In the genomic region with DNA sequence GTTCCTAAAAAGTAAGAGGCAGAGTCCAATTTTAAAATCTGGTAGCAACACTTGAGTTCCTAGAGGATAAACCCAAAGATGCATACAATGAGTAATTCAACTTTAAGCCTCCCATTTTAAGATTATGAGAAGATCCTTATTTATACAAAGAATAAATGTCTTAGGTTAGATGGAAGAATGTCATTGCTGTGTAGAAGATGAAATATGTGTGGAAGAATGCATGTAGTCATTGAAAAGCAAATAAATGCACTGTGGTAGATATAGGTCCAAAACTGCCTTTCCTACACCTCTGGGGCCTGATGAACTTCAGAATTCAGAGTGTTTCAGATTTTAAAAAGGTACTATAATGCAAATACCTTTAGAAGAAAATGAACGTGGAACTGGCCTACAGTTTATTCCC, we compare ENCODE assay signal across 27 cellular contexts. TPM values are rescaled to one million over a fixed set of nuclear protein-coding genes. Genes with fewer than 3 reads are reported as not detected.
"Had no signal": no experiment of that assay in that cellular context is flagged by ENCODE, and none has a peak within 500 bp of the region (broad histone marks: within the 10 kb centered on the region; RNA-seq: fewer than 3 reads in every experiment).

No MANE protein-coding gene starts in this region.

- H3K36me3 ChIP-seq: heart left ventricle, neutrophil, right lobe of liver, spleen, tibial nerve, upper lobe of right lung, vagina had no signal

- H3K4me1 ChIP-seq: heart left ventricle, psoas muscle, right lobe of liver, testis, tibial nerve, upper lobe of right lung, vagina had no signal

- H3K4me3 Mint-ChIP-seq: endodermal cell; naive thymus-derived CD8-positive, alpha-beta T cell; stimulated activated memory B cell treated with anti-CD40 and anti-IgM and Interleukin-4, amounts not matched to agents 10 μg/mL and 1 μg/mL and 100 μg/mL, for 72 hours; stimulated activated naive CD8-positive, alpha-beta T cell treated with anti-CD3 and anti-CD28 coated beads, Interleukin-15, amount 100 ng/mL, for 72 hours had no signal

- H3K27me3 Mint-ChIP-seq: naive thymus-derived CD8-positive, alpha-beta T cell; stimulated activated memory B cell treated with anti-CD40 and anti-IgM and Interleukin-4, amounts not matched to agents 10 μg/mL and 1 μg/mL and 100 μg/mL, for 72 hours; stimulated activated naive CD8-positive, alpha-beta T cell treated with anti-CD3 and anti-CD28 coated beads, Interleukin-15, amount 100 ng/mL, for 72 hours had no signal

- H3K9me3 Mint-ChIP-seq: endodermal cell; stimulated activated memory B cell treated with anti-CD40 and anti-IgM and Interleukin-4, amounts not matched to agents 10 μg/mL and 1 μg/mL and 100 μg/mL, for 72 hours had no signal

- FAIRE-seq: endothelial cell of umbilical vein, frontal cortex had no signal

- H3K27ac Mint-ChIP-seq: endodermal cell; naive thymus-derived CD8-positive, alpha-beta T cell; stimulated activated memory B cell treated with anti-CD40 and anti-IgM and Interleukin-4, amounts not matched to agents 10 μg/mL and 1 μg/mL and 100 μg/mL, for 72 hours; stimulated activated naive CD8-positive, alpha-beta T cell treated with anti-CD3 and anti-CD28 coated beads, Interleukin-15, amount 100 ng/mL, for 72 hours had no signal

- ATAC-seq: heart left ventricle; left lobe of liver; mucosa of descending colon; naive thymus-derived CD8-positive, alpha-beta T cell; psoas muscle; right lobe of liver; stimulated activated memory B cell treated with anti-CD40 and anti-IgM and Interleukin-4, amounts not matched to agents 10 μg/mL and 1 μg/mL and 100 μg/mL, for 72 hours; stimulated activated naive CD8-positive, alpha-beta T cell treated with anti-CD3 and anti-CD28 coated beads, Interleukin-15, amount 100 ng/mL, for 72 hours; upper lobe of right lung had no signal

- H3K27me3 ChIP-seq: heart left ventricle, neutrophil, right lobe of liver, spleen, testis, tibial nerve, upper lobe of right lung, vagina had no signal

- DNase-seq: effector CD4-positive, alpha-beta T cell; endodermal cell; heart left ventricle; hippocampal formation; islet precursor cell; mammary epithelial cell; mucosa of descending colon; naive thymus-derived CD8-positive, alpha-beta T cell; psoas muscle; retina; right lobe of liver; spleen; stimulated activated CD4-positive, alpha-beta T cell treated with anti-CD3 and anti-CD28 coated beads, Interleukin-15, amount 100 ng/mL, for 24 hours; stimulated activated CD4-positive, alpha-beta T cell treated with anti-CD3 and anti-CD28 coated beads, Interleukin-1b, Interleukin-23, amount 100 ng/mL, for 48 hours; stimulated activated CD4-positive, alpha-beta T cell treated with anti-CD3 and anti-CD28 coated beads, Interleukin-4, amount 100 ng/mL, for 24 hours; stimulated activated naive CD8-positive, alpha-beta T cell treated with anti-CD3 and anti-CD28 coated beads, Interleukin-15, amount 100 ng/mL, for 72 hours; testis; upper lobe of right lung had no signal

- H3K4me3 ChIP-seq: heart left ventricle, mucosa of descending colon, psoas muscle, right lobe of liver, spleen, testis, tibial nerve, upper lobe of right lung, vagina had no signal

- H3K9me3 ChIP-seq: heart left ventricle, mucosa of descending colon, neutrophil, psoas muscle, right lobe of liver, spleen, testis, tibial nerve, upper lobe of right lung, vagina had no signal

- H3K27ac ChIP-seq: heart left ventricle, neutrophil, psoas muscle, right lobe of liver, spleen, testis, tibial nerve, upper lobe of right lung, vagina had no signal

- H3K36me3 Mint-ChIP-seq: naive thymus-derived CD8-positive, alpha-beta T cell; stimulated activated memory B cell treated with anti-CD40 and anti-IgM and Interleukin-4, amounts not matched to agents 10 μg/mL and 1 μg/mL and 100 μg/mL, for 72 hours had no signal

- H3K4me1 Mint-ChIP-seq: stimulated activated memory B cell treated with anti-CD40 and anti-IgM and Interleukin-4, amounts not matched to agents 10 μg/mL and 1 μg/mL and 100 μg/mL, for 72 hours; stimulated activated naive CD8-positive, alpha-beta T cell treated with anti-CD3 and anti-CD28 coated beads, Interleukin-15, amount 100 ng/mL, for 72 hours had no signal

RNA-seq across cellular contexts. Expression of gene LRP1B, which starts 58.7 kb away (rescaled TPM):
- total RNA-seq: glomerular endothelial cell; naive thymus-derived CD8-positive, alpha-beta T cell; osteoblast had no signal
- polyA plus RNA-seq: naive thymus-derived CD8-positive, alpha-beta T cell had no signal
